ENCODE assay signal across 19 cellular contexts in the genomic region with DNA sequence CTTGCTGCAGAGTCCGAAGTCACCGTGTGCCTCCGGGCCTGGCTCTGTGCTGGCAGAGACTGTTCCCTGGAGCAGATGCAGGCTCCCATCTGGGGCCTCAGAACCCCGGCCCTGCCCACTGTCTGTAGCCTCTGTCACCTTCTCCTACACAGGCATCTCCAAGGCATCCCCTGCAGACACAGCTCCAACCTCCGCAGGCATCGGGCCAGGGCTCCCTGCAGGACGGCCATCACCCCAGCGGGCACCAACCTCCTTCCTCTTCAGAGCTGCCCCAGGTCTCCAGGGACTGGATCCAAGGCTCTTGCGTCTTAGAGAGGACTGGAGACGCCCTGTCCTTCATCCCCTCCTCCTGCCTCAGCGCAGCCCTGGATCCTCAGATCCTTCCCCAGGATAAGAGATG.
"Had no signal": no experiment of that assay in that cellular context is flagged by ENCODE, and none has a peak within 500 bp of the region (broad histone marks: within the 10 kb centered on the region; RNA-seq: fewer than 3 reads in every experiment).

No MANE protein-coding gene starts in this region.

- H3K27ac ChIP-seq: coronary artery, foreskin keratinocyte, pancreas, testis, transverse colon had no signal

- ATAC-seq: foreskin keratinocyte, left colon, left ventricle myocardium superior, pancreas had no signal

- H3K9me3 ChIP-seq: pancreas, testis, transverse colon had no signal

- H3K4me1 Mint-ChIP-seq: endodermal cell, naive B cell had no signal

- H3K36me3 Mint-ChIP-seq: naive B cell had no signal

- H3K27ac Mint-ChIP-seq: endodermal cell; progenitor cell of endocrine pancreas; stimulated activated naive CD8-positive, alpha-beta T cell treated with anti-CD3 and anti-CD28 coated beads, Interleukin-15, Interleukin-2, amounts not matched to agents 100 ng/mL and 50 ng/mL, for 24 hours had no signal

- H3K36me3 ChIP-seq: pancreas, transverse colon had no signal

- DNase-seq: effector CD4-positive, alpha-beta T cell; endodermal cell; erythroblast; foreskin keratinocyte; head of caudate nucleus; hippocampal formation; left colon; left ventricle myocardium superior; mesenchymal stem cell; naive B cell; pancreas; small intestine; stimulated activated CD4-positive, alpha-beta T cell treated with anti-CD3 and anti-CD28 coated beads, Interleukin-12 subunit alpha, Interleukin-12 subunit beta, amount 100 ng/mL, for 4 hours; testis; transverse colon had no signal

- H3K9me3 Mint-ChIP-seq: endodermal cell; naive B cell; stimulated activated naive CD8-positive, alpha-beta T cell treated with anti-CD3 and anti-CD28 coated beads, Interleukin-15, Interleukin-2, amounts not matched to agents 100 ng/mL and 50 ng/mL, for 24 hours had no signal

- H3K4me3 Mint-ChIP-seq: endodermal cell; stimulated activated naive CD8-positive, alpha-beta T cell treated with anti-CD3 and anti-CD28 coated beads, Interleukin-15, Interleukin-2, amounts not matched to agents 100 ng/mL and 50 ng/mL, for 24 hours had no signal

- H3K4me3 ChIP-seq: coronary artery, lung, pancreas, testis, transverse colon had no signal

- H3K27me3 Mint-ChIP-seq: stimulated activated naive CD8-positive, alpha-beta T cell treated with anti-CD3 and anti-CD28 coated beads, Interleukin-15, Interleukin-2, amounts not matched to agents 100 ng/mL and 50 ng/mL, for 24 hours had no signal

- H3K4me1 ChIP-seq: foreskin keratinocyte, pancreas, testis had no signal

- H3K27me3 ChIP-seq: pancreas, testis, transverse colon had no signal
